Comparison of ENCODE assay signal across 13 cellular contexts in genomic region chr3:102511168-102511567, GRCh38.
DNase-seq lines count a peak whose midpoint lies in the region; ATAC-seq, FAIRE-seq and TF ChIP-seq lines count a peak whose summit lies in the region.
"Had no signal": no experiment of that assay in that cellular context is flagged by ENCODE, and none has a peak within 500 bp of the region (broad histone marks: within the 10 kb centered on the region; RNA-seq: fewer than 3 reads in every experiment).

No MANE protein-coding gene starts in this region.

- H3K4me1 ChIP-seq in OCI-LY3 (ENCODE audit: low read length) (no peaks in the 10 kb centered on the region), HepG2 (ENCODE audit: insufficient read depth, low read length) (no peaks in the 10 kb centered on the region)
- H3K4me1 ChIP-seq: Caco-2 had no signal

- H3K27me3 ChIP-seq in OCI-LY3 (ENCODE audit: low read depth, low read length) = no peaks in the 10 kb centered on the region
- H3K27me3 ChIP-seq in HepG2 (ENCODE audit: control insufficient read depth in 1 of 2, insufficient read depth in 2 of 2, low read length in 2 of 2) = no peaks in the 10 kb centered on the region

- H3K27ac ChIP-seq in OCI-LY3 (ENCODE audit: low read length) = no peak overlapping the region
- H3K27ac ChIP-seq in HepG2 (ENCODE audit: extremely low read length, insufficient read depth, low read length) = no peak overlapping the region
- H3K27ac ChIP-seq: 22Rv1 had no signal

- H3K36me3 ChIP-seq in OCI-LY3 (replicated peaks; ENCODE audit: low read depth, low read length) = no peaks in the 10 kb centered on the region
- H3K36me3 ChIP-seq in HepG2 (replicated peaks in 1 of 2; ENCODE audit: control insufficient read depth in 1 of 2, insufficient read depth in 2 of 2, low read length in 2 of 2) = no peaks in the 10 kb centered on the region

- H3K4me3 ChIP-seq in OCI-LY3 (ENCODE audit: low read length) (no peak overlapping the region), HepG2 (replicated peaks in 1 of 3; ENCODE audit: insufficient read depth in 1 of 3, low read depth in 2 of 3, low read length in 3 of 3) (no peak overlapping the region)

- peak; percentile 33 for DNase-seq in DMS 273 (lab: John Stamatoyannopoulos, UW; ENCODE audit: unreplicated experiment)
- no peak for DNase-seq in DMS 273 treated with DMSO at 0.1 percent for 48 hours (lab: John Stamatoyannopoulos, UW)
- DNase-seq in Right ventricle myocardium inferior (ENCODE audit: missing footprints) = no peak
- DNase-seq in HepG2 (ENCODE audit: low spot score) = no peak
- no peak for DNase-seq in T-helper 2 cell treated with Interferon-gamma antibody and Interleukin-4, amounts not matched to agents 5 μg/mL and 100 μg/mL, for 36 hours (ENCODE audit: low spot score)
- DNase-seq: Caco-2; CD8-positive, alpha-beta T cell had no signal

- H2AFZ ChIP-seq in OCI-LY3 (ENCODE audit: low read depth, low read length) (peak overlapping the region; percentile 18; the same call in 1 of the 2 replicates), HepG2 (ENCODE audit: low read length) (no peak overlapping the region)

- H3K9me3 Mint-ChIP-seq in nephron = no peaks in the 10 kb centered on the region
- H3K9me3 Mint-ChIP-seq in T-helper 2 cell treated with Interferon-gamma antibody and Interleukin-4, amounts not matched to agents 5 μg/mL and 100 μg/mL, for 36 hours = no peaks in the 10 kb centered on the region
- H3K9me3 Mint-ChIP-seq: CD8-positive, alpha-beta T cell had no signal

- H3K4me2 ChIP-seq in OCI-LY3 (ENCODE audit: low read length) (no peak overlapping the region), HepG2 (ENCODE audit: low read depth, low read length) (no peak overlapping the region)

- H3K9me3 ChIP-seq in OCI-LY3 (ENCODE audit: insufficient read depth, low read length) = no peaks in the 10 kb centered on the region
- peaks cover 4% of the 10 kb centered on the region; the same call in 1 of the 2 replicates for H3K9me3 ChIP-seq in HepG2 (ENCODE audit: low read length)
- H3K9me3 ChIP-seq: Caco-2 had no signal

- ATAC-seq in Right ventricle myocardium inferior (no peak), HepG2 (no peak)
- ATAC-seq: CD8-positive, alpha-beta T cell had no signal

- TF ChIP-seq RAD21 in HepG2 (CRISPR knock-in tag; IDR thresholded peaks at IDR 0.05) = no peak

- H3K36me3 Mint-ChIP-seq in nephron (ENCODE audit: low read depth) = no peaks in the 10 kb centered on the region
- H3K36me3 Mint-ChIP-seq in T-helper 2 cell treated with Interferon-gamma antibody and Interleukin-4, amounts not matched to agents 5 μg/mL and 100 μg/mL, for 36 hours (ENCODE audit: low read depth) = no peaks in the 10 kb centered on the region
- H3K36me3 Mint-ChIP-seq: CD14-positive monocyte; CD8-positive, alpha-beta T cell had no signal

- no peak for TF ChIP-seq CTCF in OCI-LY3 (IDR thresholded peaks at IDR 0.05; ENCODE audit: low read depth, low read length)
- TF ChIP-seq CTCF in nephron (IDR thresholded peaks at IDR 0.05; ENCODE audit: unreplicated experiment in 3 of 3) = no peak
- TF ChIP-seq CTCF in HepG2 (CRISPR knock-in tag; IDR thresholded peaks at IDR 0.05) = no peak

- no peaks in the 10 kb centered on the region for H4K20me1 ChIP-seq in OCI-LY3 (ENCODE audit: insufficient read depth, low read length)
- H4K20me1 ChIP-seq in HepG2 (ENCODE audit: insufficient read depth, low read length) = no peaks in the 10 kb centered on the region

- peak overlapping the region in 2 of 3 experiments; percentile 43 to 44 for H3K27ac Mint-ChIP-seq in nephron
- H3K27ac Mint-ChIP-seq in T-helper 2 cell treated with Interferon-gamma antibody and Interleukin-4, amounts not matched to agents 5 μg/mL and 100 μg/mL, for 36 hours = no peak overlapping the region
- H3K27ac Mint-ChIP-seq: CD14-positive monocyte; CD8-positive, alpha-beta T cell had no signal

- no peak overlapping the region for H3K4me3 Mint-ChIP-seq in nephron
- H3K4me3 Mint-ChIP-seq in T-helper 2 cell treated with Interferon-gamma antibody and Interleukin-4, amounts not matched to agents 5 μg/mL and 100 μg/mL, for 36 hours = no peak overlapping the region
- H3K4me3 Mint-ChIP-seq: CD14-positive monocyte; CD8-positive, alpha-beta T cell had no signal

- TF ChIP-seq EP300 in HepG2 (IDR thresholded peaks at IDR 0.05; ENCODE audit: low read depth in 2 of 2, low read length in 2 of 2) = no peak
- TF ChIP-seq EP300 in HepG2 (CRISPR knock-in tag; IDR thresholded peaks at IDR 0.05; ENCODE audit: borderline replicate concordance) = no peak

- H3K27me3 Mint-ChIP-seq in nephron (ENCODE audit: low read depth) = peaks cover 3% of the 10 kb centered on the region
- H3K27me3 Mint-ChIP-seq in T-helper 2 cell treated with Interferon-gamma antibody and Interleukin-4, amounts not matched to agents 5 μg/mL and 100 μg/mL, for 36 hours (ENCODE audit: low read depth) = no peaks in the 10 kb centered on the region

- H3K4me1 Mint-ChIP-seq in nephron = peaks cover 5% of the 10 kb centered on the region
- no peaks in the 10 kb centered on the region for H3K4me1 Mint-ChIP-seq in T-helper 2 cell treated with Interferon-gamma antibody and Interleukin-4, amounts not matched to agents 5 μg/mL and 100 μg/mL, for 36 hours (ENCODE audit: low read depth)

- TF ChIP-seq POLR2A in HepG2 (IDR thresholded peaks at IDR 0.05; ENCODE audit: insufficient read depth in 1 of 2, low read depth in 2 of 2, low read length in 2 of 2) = no peak

- FAIRE-seq in HepG2 (lab: Jason Lieb, UNC) = no peak
- FAIRE-seq: GM18507, HTR-8/SVneo had no signal

- CTCF ChIA-PET in HepG2 (lab: Yijun Ruan, JAX; ENCODE audit: low intra/inter-chr PET ratio, low total read pairs) = no interaction called here

- POLR2A ChIA-PET in HepG2 (lab: Yijun Ruan, JAX) = no interaction called here

- 0% methylated on average over 1 of the region's 1 CpG for WGBS in HepG2 (ENCODE audit: low lambda C conversion rate)

- H3K79me2 ChIP-seq in OCI-LY3 (ENCODE audit: low read length) (no peaks in the 10 kb centered on the region), HepG2 (ENCODE audit: insufficient read depth, low read length) (no peaks in the 10 kb centered on the region)

- in situ Hi-C loops in HepG2 (cut with HindIII; ENCODE audit: extremely low pct_ligation_motif_present, low pct_unique_long_range_greater_than_20kb) = no loop called here

- intact Hi-C loops in Right ventricle myocardium inferior (cut with DNase I) = no loop called here
- intact Hi-C loops in HepG2 (cut with micrococcal nuclease; ENCODE audit: unreplicated experiment) = no loop called here

- no TSS peak for BruUV-seq in HepG2 (replicated peaks; lab: Mats Ljungman, UMichigan)

- no peak overlapping the region for H3K9ac ChIP-seq in OCI-LY3 (ENCODE audit: low read length)
- no peak overlapping the region for H3K9ac ChIP-seq in HepG2 (ENCODE audit: insufficient read depth, low read depth, low read length)

TF ChIP-seq in HepG2, 621 proteins besides CTCF, POLR2A, EP300 and RAD21:
- no peak for TF ChIP-seq ZNF235 (CRISPR knock-in tag; IDR thresholded peaks at IDR 0.05; ENCODE audit: borderline replicate concordance)
- TF ChIP-seq ZNF101 (CRISPR knock-in tag; IDR thresholded peaks at IDR 0.05; ENCODE audit: borderline replicate concordance, low read depth) = no peak
- TF ChIP-seq ZNF549 (CRISPR knock-in tag; IDR thresholded peaks at IDR 0.05) = no peak
- TF ChIP-seq ZNF333 (CRISPR knock-in tag; IDR thresholded peaks at IDR 0.05; ENCODE audit: borderline replicate concordance) = no peak
- TF ChIP-seq ZNF710 (CRISPR knock-in tag; IDR thresholded peaks at IDR 0.05; ENCODE audit: borderline replicate concordance) = no peak
- TF ChIP-seq ZNF280D (CRISPR knock-in tag; IDR thresholded peaks at IDR 0.05) = no peak
- no peak for TF ChIP-seq ZNF883 (CRISPR knock-in tag; IDR thresholded peaks at IDR 0.05; ENCODE audit: not compliant biosample characterization)
